ENCODE assay signal across 13 cellular contexts in the genomic region with DNA sequence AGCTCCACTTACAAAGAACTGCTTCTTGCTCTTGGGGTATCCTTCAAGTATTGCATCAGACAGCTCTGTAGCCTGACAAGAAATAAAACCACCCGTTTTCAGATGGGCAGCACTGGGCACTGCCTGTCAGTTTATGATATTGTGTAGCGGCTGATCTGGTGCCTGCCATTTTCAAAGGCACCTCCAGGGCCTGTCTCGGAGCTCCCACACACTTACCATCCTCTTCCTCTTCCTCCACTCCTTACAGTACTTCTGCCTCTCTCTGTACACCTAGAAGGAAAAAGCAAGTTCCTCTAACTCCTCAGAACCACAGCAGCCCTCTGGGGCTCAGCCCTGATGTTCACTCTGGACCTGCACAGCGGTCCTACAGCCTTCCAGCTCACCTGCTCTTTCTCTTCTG. TPM values are rescaled to one million over a fixed set of nuclear protein-coding genes. Genes with fewer than 3 reads are reported as not detected.
A peak's percentile ranks its signal among the peaks of the same experiment; 100 is the strongest.
DNase-seq lines count a peak whose midpoint lies in the region; ATAC-seq and TF ChIP-seq lines count a peak whose summit lies in the region.
"Had no signal": no experiment of that assay in that cellular context is flagged by ENCODE, and none has a peak within 500 bp of the region (broad histone marks: within the 10 kb centered on the region; RNA-seq: fewer than 3 reads in every experiment).

No MANE protein-coding gene starts in this region.

- CTCF ChIA-PET in activated CD4-positive, alpha-beta memory T cell treated with anti-CD3 and anti-CD28 coated beads for 36 hours (lab: Charles Lee) = no interaction called here

- no peaks in the 10 kb centered on the region for H3K9me3 ChIP-seq in gastrocnemius medialis
- H3K9me3 ChIP-seq: heart left ventricle had no signal

- TF ChIP-seq CTCF in neural crest cell (conservative IDR thresholded peaks at IDR 0.05) (no peak), gastrocnemius medialis (IDR thresholded peaks at IDR 0.05 in 4 of 5, conservative IDR thresholded peaks at IDR 0.05 in 1 of 5) (no peak)

- no peak overlapping the region for H3K4me3 Mint-ChIP-seq in activated T-cell treated with anti-CD3 and anti-CD28 coated beads, Interleukin-2, amount 50 U/mL, for 24 hours
- H3K4me3 Mint-ChIP-seq in activated CD4-positive, alpha-beta memory T cell treated with anti-CD3 and anti-CD28 coated beads for 36 hours = no peak overlapping the region
- peak overlapping the region; percentile 81 for H3K4me3 Mint-ChIP-seq in neural crest cell

- intact Hi-C loops in activated CD4-positive, alpha-beta memory T cell treated with anti-CD3 and anti-CD28 coated beads for 36 hours (cut with micrococcal nuclease) = no loop called here
- intact Hi-C loops in gastrocnemius medialis (cut with DNase I; ENCODE audit: low total_unique reads) = no loop called here

- peaks cover 61% of the 10 kb centered on the region for H3K4me1 Mint-ChIP-seq in activated T-cell treated with anti-CD3 and anti-CD28 coated beads, Interleukin-2, amount 50 U/mL, for 24 hours (ENCODE audit: low read depth)
- H3K4me1 Mint-ChIP-seq in activated CD4-positive, alpha-beta memory T cell treated with anti-CD3 and anti-CD28 coated beads for 36 hours (ENCODE audit: low read depth) = peaks cover 34% of the 10 kb centered on the region
- H3K4me1 Mint-ChIP-seq in neural crest cell = peaks cover 30% of the 10 kb centered on the region

- H3K4me1 ChIP-seq in gastrocnemius medialis = peaks cover 5 to 11% of the 10 kb centered on the region in 2 donors

- H3K27me3 ChIP-seq in gastrocnemius medialis = no peaks in the 10 kb centered on the region
- H3K27me3 ChIP-seq: heart left ventricle had no signal

- H3K27ac Mint-ChIP-seq in activated T-cell treated with anti-CD3 and anti-CD28 coated beads, Interleukin-2, amount 50 U/mL, for 24 hours = peak overlapping the region; percentile 83
- H3K27ac Mint-ChIP-seq in activated CD4-positive, alpha-beta memory T cell treated with anti-CD3 and anti-CD28 coated beads for 36 hours = peak overlapping the region; percentile 19
- H3K27ac Mint-ChIP-seq in neural crest cell (ENCODE audit: unreplicated experiment) = no peak overlapping the region
- H3K27ac Mint-ChIP-seq: nephron had no signal

- DNase-seq in activated T-cell treated with anti-CD3 and anti-CD28 coated beads, Interleukin-2, amount 50 U/mL, for 24 hours = no peak
- no peak for DNase-seq in activated T-cell treated with anti-CD3 and anti-CD28 coated beads, Interleukin-2, amount 50 U/mL, for 1 hour
- DNase-seq in KBM-7 (peak; percentile 47), neural crest cell (ENCODE audit: low read depth, low spot score) (no peak), G401 (ENCODE audit: low spot score) (no peak), gastrocnemius medialis (no peak)
- DNase-seq in activated CD4-positive, alpha-beta memory T cell treated with anti-CD3 and anti-CD28 coated beads for 36 hours = no peak
- DNase-seq: mammary epithelial cell, NCI-H187, NCI-H510A had no signal

- H3K27me3 Mint-ChIP-seq in activated T-cell treated with anti-CD3 and anti-CD28 coated beads, Interleukin-2, amount 50 U/mL, for 24 hours = no peaks in the 10 kb centered on the region
- H3K27me3 Mint-ChIP-seq in activated CD4-positive, alpha-beta memory T cell treated with anti-CD3 and anti-CD28 coated beads for 36 hours = no peaks in the 10 kb centered on the region
- no peaks in the 10 kb centered on the region for H3K27me3 Mint-ChIP-seq in neural crest cell (ENCODE audit: low read depth)

- no peaks in the 10 kb centered on the region for H3K9me3 Mint-ChIP-seq in activated T-cell treated with anti-CD3 and anti-CD28 coated beads, Interleukin-2, amount 50 U/mL, for 24 hours
- H3K9me3 Mint-ChIP-seq in activated CD4-positive, alpha-beta memory T cell treated with anti-CD3 and anti-CD28 coated beads for 36 hours = no peaks in the 10 kb centered on the region
- no peaks in the 10 kb centered on the region for H3K9me3 Mint-ChIP-seq in neural crest cell
- H3K9me3 Mint-ChIP-seq: nephron had no signal

- ATAC-seq in gastrocnemius medialis = no peak
- ATAC-seq in GM18861 (IDR thresholded peaks at IDR 0.05; ENCODE audit: unreplicated experiment) = no peak
- ATAC-seq: heart left ventricle had no signal

- no peak overlapping the region for H3K27ac ChIP-seq in gastrocnemius medialis

- peaks cover 98% of the 10 kb centered on the region for H3K36me3 Mint-ChIP-seq in activated T-cell treated with anti-CD3 and anti-CD28 coated beads, Interleukin-2, amount 50 U/mL, for 24 hours (ENCODE audit: low read depth)
- peaks cover 60% of the 10 kb centered on the region for H3K36me3 Mint-ChIP-seq in activated CD4-positive, alpha-beta memory T cell treated with anti-CD3 and anti-CD28 coated beads for 36 hours
- peaks cover 19% of the 10 kb centered on the region for H3K36me3 Mint-ChIP-seq in neural crest cell (ENCODE audit: low read depth)

- in situ Hi-C loops in KBM-7 (cut with MboI; ENCODE audit: low pct_unique_long_range_greater_than_20kb, low sequenced_read_pairs) = no loop called here
- in situ Hi-C loops in G401 (cut with HindIII; ENCODE audit: low sequenced_read_pairs) = no loop called here
- in situ Hi-C loops in gastrocnemius medialis (cut with MboI; ENCODE audit: low sequenced_read_pairs in 4 of 4) = no loop called here

- POLR2A ChIA-PET in activated CD4-positive, alpha-beta memory T cell treated with anti-CD3 and anti-CD28 coated beads for 36 hours (lab: Charles Lee) = no interaction called here

- TF ChIP-seq POLR2A in gastrocnemius medialis (IDR thresholded peaks at IDR 0.05) = no peak

- no peak overlapping the region for H3K4me3 ChIP-seq in gastrocnemius medialis
- H3K4me3 ChIP-seq: heart left ventricle had no signal

- H3K36me3 ChIP-seq in gastrocnemius medialis = peaks cover 2 to 69% of the 10 kb centered on the region in 2 donors

RNA-seq across cellular contexts. Expression of a gene that starts 4.4 kb away (rescaled TPM):
- total RNA-seq in activated CD4-positive, alpha-beta memory T cell treated with anti-CD3 and anti-CD28 coated beads for 36 hours = 10 to 100 TPM; 26.4 to 29.4 TPM
- total RNA-seq in neural crest cell = 44.6 and 47.8 TPM in 2 replicates
- total RNA-seq in G401 (2014; rRNA removed; shearing (Covaris generic)) = 6.2 and 14.9 TPM in 2 replicates
- total RNA-seq in gastrocnemius medialis = 1 to 10 TPM in 2 of 4 donors, under 1 TPM in 2; 0.46 to 2.7 (median 1.4) TPM

RNA-seq across cellular contexts. Expression of a gene that starts 6.2 kb away (rescaled TPM):
- 10 to 100 TPM; 38.4 to 39.7 TPM for total RNA-seq in activated CD4-positive, alpha-beta memory T cell treated with anti-CD3 and anti-CD28 coated beads for 36 hours
- total RNA-seq in neural crest cell (38.6 and 41.1 TPM in 2 replicates), gastrocnemius medialis (10 to 100 TPM; 49.7 to 81.9 (median 53.8) TPM)
- 14.1 and 44.7 TPM in 2 replicates for total RNA-seq in G401 (2014; rRNA removed; shearing (Covaris generic))

RNA-seq across cellular contexts. Expression of a gene that starts 11.1 kb away (rescaled TPM):
- total RNA-seq in activated CD4-positive, alpha-beta memory T cell treated with anti-CD3 and anti-CD28 coated beads for 36 hours = 100 to 1,000 TPM in 1 of 2 experiments, 10 to 100 TPM in 1; 92.8 to 103 TPM
- total RNA-seq in neural crest cell (58.3 and 59.6 TPM in 2 replicates), gastrocnemius medialis (10 to 100 TPM; 22.4 to 39.9 (median 27.5) TPM)
- 11.9 and 19.2 TPM in 2 replicates for total RNA-seq in G401 (2014; rRNA removed; shearing (Covaris generic))

RNA-seq across cellular contexts. Expression of a gene that starts 20.4 kb away (rescaled TPM):
- total RNA-seq in activated CD4-positive, alpha-beta memory T cell treated with anti-CD3 and anti-CD28 coated beads for 36 hours = under 1 TPM; 0.44 to 0.52 TPM
- total RNA-seq in neural crest cell (1.2 and 1.9 TPM in 2 replicates), gastrocnemius medialis (under 1 TPM in 3 of 4 donors, not detected in 1; 0.33 to 0.66 (median 0.47) TPM)
- total RNA-seq in G401 (2014; rRNA removed; shearing (Covaris generic)) = 3.5 and 4.4 TPM in 2 replicates

RNA-seq across cellular contexts. Expression of a gene that starts 36.1 kb away (rescaled TPM):
- total RNA-seq in activated CD4-positive, alpha-beta memory T cell treated with anti-CD3 and anti-CD28 coated beads for 36 hours = 10 to 100 TPM; 33.7 to 35.3 TPM
- total RNA-seq in neural crest cell (44.2 and 48.7 TPM in 2 replicates), gastrocnemius medialis (10 to 100 TPM; 50.7 to 65.5 (median 60.5) TPM)
- total RNA-seq in G401 (2014; rRNA removed; shearing (Covaris generic)) = 26.1 and 30.4 TPM in 2 replicates
